8 cellular contexts compared by ENCODE assay signal in the genomic region with DNA sequence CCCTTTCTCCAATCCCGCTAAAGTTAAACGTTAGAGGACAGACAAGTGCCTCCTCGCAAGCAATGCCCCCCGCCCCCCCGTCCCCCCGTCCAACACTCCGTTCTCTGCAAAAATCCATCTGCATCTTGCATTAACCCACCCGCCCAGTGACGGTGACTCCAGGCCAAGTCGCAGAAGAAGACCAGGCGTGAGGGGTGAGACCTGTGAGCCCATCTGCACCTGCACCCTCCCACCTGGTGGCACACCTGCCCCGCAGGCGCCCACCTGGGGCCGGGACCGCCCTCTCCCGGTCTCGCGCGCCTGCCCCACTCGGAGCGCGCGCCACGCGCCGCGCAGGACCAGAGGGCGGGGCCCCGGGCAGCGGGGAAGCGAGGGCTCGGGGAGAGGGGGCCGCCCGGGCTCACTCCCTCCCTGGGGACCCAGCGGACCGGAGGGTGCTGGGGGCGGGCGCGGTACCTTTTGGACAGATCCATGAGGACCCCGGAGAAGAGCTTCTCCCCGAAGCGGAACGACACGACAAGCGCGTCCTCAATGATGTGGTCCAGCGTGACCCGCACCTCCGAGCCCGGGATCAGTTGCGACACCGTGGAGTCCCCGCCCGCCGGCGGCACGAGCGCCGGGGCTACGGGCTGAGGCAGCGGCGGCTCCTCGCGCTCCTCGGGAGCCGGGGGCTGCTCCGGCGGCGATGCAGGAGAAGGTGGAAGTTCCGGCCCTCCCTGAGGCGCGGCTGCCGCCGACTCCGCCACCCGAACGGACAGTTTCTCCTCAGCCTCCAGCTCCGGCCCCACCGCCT. TPM values are rescaled to one million over a fixed set of nuclear protein-coding genes. Genes with fewer than 3 reads are reported as not detected.
DNase-seq lines count a peak whose midpoint lies in the region; ATAC-seq and TF ChIP-seq lines count a peak whose summit lies in the region.

No MANE protein-coding gene starts in this region.

- no peak overlapping the region for H2BK20ac ChIP-seq in IMR-90 (ENCODE audit: low read depth, low read length)

- H3K4me1 ChIP-seq in DND-41 (ENCODE audit: insufficient read depth, low read length): peaks cover 22% of the 10 kb centered on the region
- H3K4me1 ChIP-seq in IMR-90 (ENCODE audit: control insufficient read depth, insufficient read depth, low read length): no peaks in the 10 kb centered on the region

- peak overlapping the region; percentile 62 for H3K23ac ChIP-seq in IMR-90 (ENCODE audit: low read depth, low read length)

- H3K27ac Mint-ChIP-seq in activated B cell treated with CpG ODN at 0.5 μM for 24 hours: peak overlapping the region; percentile 77

- H2BK5ac ChIP-seq in IMR-90 (ENCODE audit: low read depth, low read length, poor library complexity, severe bottlenecking): peak overlapping the region; percentile 89

- CTCF ChIA-PET in IMR-90 (lab: Yijun Ruan, JAX) (no interaction called here), activated B cell treated with CpG ODN at 0.5 μM for 24 hours (lab: Charles Lee) (no interaction called here)

- 0 out of 2 replicates have a peak, but pooled peaks cover 3% of the 10 kb centered on the region for H3K9me1 ChIP-seq in IMR-90 (ENCODE audit: insufficient read depth, low read length)

- peak overlapping the region; percentile 95 for H2AK9ac ChIP-seq in IMR-90 (replicated peaks; ENCODE audit: low read depth, low read length, poor library complexity)

- TF ChIP-seq CTCF in DND-41 (IDR thresholded peaks at IDR 0.05; ENCODE audit: borderline replicate concordance, extremely low read depth, low read length, poor library complexity, severe bottlenecking) (no peak), IMR-90 (conservative IDR thresholded peaks at IDR 0.05; ENCODE audit: low read depth, low read length) (no peak), activated B cell treated with CpG ODN at 0.5 μM for 24 hours (IDR thresholded peaks at IDR 0.05) (no peak)

- peak overlapping the region; percentile 52 to 61; a peak in 3 of 4 replicates for H4K8ac ChIP-seq in IMR-90 (ENCODE audit: low read depth in 2 of 2, low read length in 2 of 2)

- intact Hi-C loops in IMR-90 (cut with micrococcal nuclease): loop anchor here (1.0 to 2.0 kb wide), 5 partner anchors 38 to 227 kb away; no protein-coding TSS in a partner anchor
- intact Hi-C loops in activated B cell treated with CpG ODN at 0.5 μM for 24 hours (cut with micrococcal nuclease): loop anchor here (1.0 to 5.0 kb wide), 6 partner anchors 13 to 786 kb away; a partner anchor contains a TSS

- peaks cover 6% of the 10 kb centered on the region for H3K27me3 Mint-ChIP-seq in activated B cell treated with CpG ODN at 0.5 μM for 24 hours

- no peak for TF ChIP-seq RAD21 in IMR-90 (IDR thresholded peaks at IDR 0.05; ENCODE audit: low read length)

- H3K18ac ChIP-seq in IMR-90 (ENCODE audit: low read depth, low read length): peak overlapping the region; percentile 69; the same call in 1 of the 2 replicates

- H4K91ac ChIP-seq in IMR-90 (ENCODE audit: insufficient read depth, low read depth, low read length): no peak overlapping the region; the same call in 1 of the 2 replicates

- H3K9me3 ChIP-seq in DND-41 (ENCODE audit: insufficient read depth, low read length, severe bottlenecking) (no peaks in the 10 kb centered on the region), IMR-90 (ENCODE audit: control insufficient read depth, insufficient read depth, low read length) (no peaks in the 10 kb centered on the region)

- peak overlapping the region; percentile 78; the same call in 1 of the 2 replicates for H3K14ac ChIP-seq in IMR-90 (replicated peaks; ENCODE audit: low read depth, low read length)

- H3K9ac ChIP-seq in DND-41 (ENCODE audit: low read depth, low read length) (peak overlapping the region; percentile 98), IMR-90 (ENCODE audit: low read depth, low read length) (peak overlapping the region; percentile 82)

- peak overlapping the region; percentile 98 for H3K4me2 ChIP-seq in DND-41 (ENCODE audit: insufficient read depth, low read length)
- peak overlapping the region; percentile 90 for H3K4me2 ChIP-seq in IMR-90 (ENCODE audit: low read depth, low read length)

- peak overlapping the region; percentile 52; the same call in 1 of the 2 replicates for H2BK120ac ChIP-seq in IMR-90 (ENCODE audit: low read depth, low read length)

- peak overlapping the region; percentile 72 for H3K56ac ChIP-seq in IMR-90 (ENCODE audit: extremely low read depth, insufficient read depth, low read length)

- ATAC-seq in DND-41 (ENCODE audit: insufficient read depth, low read depth) (peak; percentile 18), GM21526 (IDR thresholded peaks at IDR 0.05; ENCODE audit: low FRiP score, unreplicated experiment) (peak; percentile 31), IMR-90 (ENCODE audit: low read depth) (peak; percentile 16), activated B cell treated with CpG ODN at 0.5 μM for 24 hours (ENCODE audit: low read depth) (peak; percentile 10)

- no peaks in the 10 kb centered on the region for H3K9me3 Mint-ChIP-seq in activated B cell treated with CpG ODN at 0.5 μM for 24 hours

- H3K4me1 Mint-ChIP-seq in activated B cell treated with CpG ODN at 0.5 μM for 24 hours: peaks cover 17% of the 10 kb centered on the region

- DNase-seq in DND-41: peak; percentile 54
- no peak for DNase-seq in IMR-90
- peak; percentile 62 for DNase-seq in activated B cell treated with CpG ODN at 0.5 μM for 24 hours
- DNase-seq in caudate nucleus (lab: John Stamatoyannopoulos, UW): peak in 46 of 61 donors; percentile 5 to 71 (median 45)
- peak; percentile 54 for DNase-seq in stimulated activated CD4-positive, alpha-beta T cell treated with anti-CD3 and anti-CD28 coated beads, Interleukin-4, amount 100 ng/mL, for 1 hour
- no peak for DNase-seq in NCI-H446 treated with DMSO at 0.1 percent for 48 hours (lab: John Stamatoyannopoulos, UW)

- H3K4ac ChIP-seq in IMR-90 (ENCODE audit: low read depth, low read length): peak overlapping the region; percentile 70

- H3K79me2 ChIP-seq in DND-41 (ENCODE audit: insufficient read depth, low read length): peaks cover 49% of the 10 kb centered on the region

- H3K79me1 ChIP-seq in IMR-90 (ENCODE audit: low read depth in 1 of 2, low read length in 2 of 2): peaks cover 8 to 20% of the 10 kb centered on the region in 2 experiments; a peak in 2 of 4 replicates

- no peak overlapping the region for H2BK15ac ChIP-seq in IMR-90 (ENCODE audit: low read depth, low read length)

- H3K4me3 ChIP-seq in DND-41 (ENCODE audit: low read depth in 1 of 2, low read length in 2 of 2) (peak overlapping the region; percentile 92 to 93), IMR-90 (ENCODE audit: insufficient read depth, low read depth, low read length) (peak overlapping the region; percentile 94)

- H2AFZ ChIP-seq in DND-41 (ENCODE audit: low read depth, low read length) (peak overlapping the region; percentile 97), IMR-90 (replicated peaks; ENCODE audit: low read length, poor library complexity) (peak overlapping the region; percentile 97)

- in situ Hi-C loops in IMR-90 (cut with MboI; ENCODE audit: low sequenced_read_pairs): no loop called here

- WGBS in IMR-90 (ENCODE audit: extremely low coverage in 2 of 2, insufficient read length in 1 of 2), 2 experiments: 0% methylated on average over 28 of the region's 79 CpGs; no CpG with 5 or more reads in 1 of the 2 experiments

- peaks cover 30% of the 10 kb centered on the region for H3K36me3 Mint-ChIP-seq in activated B cell treated with CpG ODN at 0.5 μM for 24 hours (ENCODE audit: low read depth)

- no peaks in the 10 kb centered on the region for H3K27me3 ChIP-seq in DND-41 (ENCODE audit: insufficient read depth, low read length, poor library complexity)
- H3K27me3 ChIP-seq in IMR-90 (ENCODE audit: control insufficient read depth, insufficient read depth, low read length): no peaks in the 10 kb centered on the region
- no peaks in the 10 kb centered on the region for H3K27me3 ChIP-seq in layer of hippocampus (ENCODE audit: control insufficient read depth, insufficient read depth, low read length)

- no peak for TF ChIP-seq POLR2A in IMR-90 (IDR thresholded peaks at IDR 0.05; ENCODE audit: low read depth, low read length)

- peaks cover 39% of the 10 kb centered on the region for H3K36me3 ChIP-seq in DND-41 (ENCODE audit: insufficient read depth, low read length)
- H3K36me3 ChIP-seq in IMR-90 (ENCODE audit: control insufficient read depth, insufficient read depth, low read length): peaks cover 6% of the 10 kb centered on the region

- POLR2A ChIA-PET in IMR-90 (lab: Charles Lee; ENCODE audit: unreplicated experiment): no interaction called here
- POLR2A ChIA-PET in activated B cell treated with CpG ODN at 0.5 μM for 24 hours (lab: Charles Lee): interaction anchor here (0.7 to 1.3 kb wide), 5 partner anchors 10 to 349 kb away, joined by 3 to 7 read pairs (median 5); a partner anchor contains a TSS

- H2AK5ac ChIP-seq in IMR-90 (ENCODE audit: low read depth, low read length): 0 out of 2 replicates have a peak overlapping the region, but pooled peaks have one; percentile 46

- H3K4me3 Mint-ChIP-seq in activated B cell treated with CpG ODN at 0.5 μM for 24 hours: peak overlapping the region; percentile 95

- H3K27ac ChIP-seq in DND-41 (ENCODE audit: low read length) (peak overlapping the region; percentile 90), IMR-90 (ENCODE audit: insufficient read depth, low read length) (peak overlapping the region; percentile 87), caudate nucleus (ENCODE audit: low read depth, low read length) (peak overlapping the region; percentile 98), layer of hippocampus (ENCODE audit: low read depth, low read length) (peak overlapping the region; percentile 99)

- H4K5ac ChIP-seq in IMR-90 (ENCODE audit: low read depth, low read length): peak overlapping the region; percentile 62; the same call in 1 of the 2 replicates

- no TSS peak for BruUV-seq in IMR-90 (replicated peaks; lab: Mats Ljungman, UMichigan)

- H4K20me1 ChIP-seq in DND-41 (ENCODE audit: insufficient read depth, low read length): peaks cover 8% of the 10 kb centered on the region; the same call in 1 of the 2 replicates
- H4K20me1 ChIP-seq in IMR-90 (ENCODE audit: insufficient read depth, low read length): peaks cover 4% of the 10 kb centered on the region; the same call in 1 of the 2 replicates

- dilution Hi-C loops in IMR-90 (cut with HindIII; ENCODE audit: low sequenced_read_pairs, unreplicated experiment): no loop called here

TF ChIP-seq in IMR-90, 13 proteins besides CTCF, POLR2A, EP300 and RAD21 (continues in another document):
- no peak for TF ChIP-seq NFE2L2 (IDR thresholded peaks at IDR 0.05; ENCODE audit: low read depth, low read length)

RNA-seq across cellular contexts. Expression of a gene that starts 0.7 kb away (rescaled TPM):
- total RNA-seq in IMR-90 (2012; rRNA removed) (12.5 and 14.4 TPM in 2 replicates), activated B cell treated with CpG ODN at 0.5 μM for 24 hours (25.8 and 33.0 TPM in 2 replicates)
- 7.5 and 8.8 TPM in 2 replicates for polyA plus RNA-seq in IMR-90 (2012; rRNA removed)
- polyA plus RNA-seq in IMR-90 (2012; cell fraction: cytosol; rRNA removed): 4.0 TPM in 2 replicates
- 4.4 and 12.8 TPM in 2 replicates for polyA plus RNA-seq in IMR-90 (2012; cell fraction: nucleus; rRNA removed; ENCODE audit: low replicate concordance)

Comparison
In these comparisons a context has a peak if more than half of its experiments do, and no peak if none do; other contexts are left out.
1. DNase-seq: peak in DND-41 (single experiment), activated B cell treated with CpG ODN at 0.5 μM for 24 hours (single experiment), caudate nucleus (46 of 61) and stimulated activated CD4-positive, alpha-beta T cell treated with anti-CD3 and anti-CD28 coated beads, Interleukin-4, amount 100 ng/mL, for 1 hour (single experiment); none in IMR-90 (single experiment) and NCI-H446 treated with DMSO at 0.1 percent for 48 hours (single experiment).
2. Peak in every context shown above with its lines, with median percentiles within 50 percentile points of each other: ATAC-seq and H3K27ac ChIP-seq.